ENCODE assay signal across 8 cellular contexts in genomic region chr9:97632992-97633858, GRCh38. TPM values are rescaled to one million over a fixed set of nuclear protein-coding genes. Genes with fewer than 3 reads are reported as not detected.
DNase-seq lines count a peak whose midpoint lies in the region; ATAC-seq, FAIRE-seq and TF ChIP-seq lines count a peak whose summit lies in the region.

Gene NCBP1, plus strand, starts transcription at chr9:97633821. Its CDS starts 61 bp downstream, at chr9:97633882.
Gene TSTD2, minus strand, starts transcription at chr9:97633368. Its CDS starts 5,806 bp downstream, at chr9:97627562.

- peak within 1 kb of the TSS; percentile 87 for H3K27ac ChIP-seq in OCI-LY3 (ENCODE audit: low read length)
- peak within 1 kb of the TSS; percentile 94 for H3K27ac ChIP-seq in endothelial cell of umbilical vein (ENCODE audit: insufficient read depth, low read depth, low read length)

- H3K4me3 ChIP-seq in OCI-LY3 (ENCODE audit: low read length) (peak within 1 kb of the TSS; percentile 88), endothelial cell of umbilical vein (replicated peaks in 1 of 3; ENCODE audit: insufficient read depth in 1 of 3, low read depth in 1 of 3, low read length in 3 of 3) (peak within 1 kb of the TSS; percentile 83 to 100 (median 99))

- TF ChIP-seq CTCF in OCI-LY3 (IDR thresholded peaks at IDR 0.05; ENCODE audit: low read depth, low read length) (no peak), endothelial cell of umbilical vein (IDR thresholded peaks at IDR 0.05; ENCODE audit: extremely low read depth in 1 of 2, insufficient read depth in 1 of 2, low read depth in 1 of 2, low read length in 2 of 2) (peak in 1 of 2 donors; percentile 12)

- H4K20me1 ChIP-seq in OCI-LY3 (ENCODE audit: insufficient read depth, low read length): peaks cover 15% of the 10 kb centered on the region
- H4K20me1 ChIP-seq in endothelial cell of umbilical vein (replicated peaks; ENCODE audit: control insufficient read depth, extremely low read depth, insufficient read depth, low read length): peaks cover 9% of the 10 kb centered on the region

- TF ChIP-seq POLR2A in endothelial cell of umbilical vein (IDR thresholded peaks at IDR 0.05; ENCODE audit: low read depth, low read length): peak; percentile 90

- H3K79me2 ChIP-seq in OCI-LY3 (ENCODE audit: low read length) (peaks cover 80% of the 10 kb centered on the region), endothelial cell of umbilical vein (ENCODE audit: control insufficient read depth, insufficient read depth, low read length) (peaks cover 68% of the 10 kb centered on the region)

- intact Hi-C loops in endothelial cell of umbilical vein (cut with micrococcal nuclease): loop anchor here (2.0 kb wide), 1 partner anchor 290 kb away; the partner anchor contains the start of gene TRMO

- DNase-seq in D341Med (ENCODE audit: low spot score): peak; percentile 95
- peak; percentile 87 for DNase-seq in HuH-7 (ENCODE audit: low spot score)
- peak; percentile 95 for DNase-seq in activated CD8-positive, alpha-beta memory T cell treated with anti-CD3 and anti-CD28 coated beads, Interleukin-2, amount 50 U/mL, for 48 hours
- peak; percentile 99 for DNase-seq in endothelial cell of umbilical vein (ENCODE audit: low read depth, low spot score)
- DNase-seq in middle frontal gyrus (ENCODE audit: extremely low spot score, low spot score): peak; percentile 94
- DNase-seq in stimulated activated CD8-positive, alpha-beta memory T cell treated with anti-CD3 and anti-CD28 coated beads, Interleukin-2, amount 100 ng/mL, for 48 hours (ENCODE audit: low read depth in 2 of 2): peak; percentile 87 to 92

- H3K36me3 ChIP-seq in OCI-LY3 (replicated peaks; ENCODE audit: low read depth, low read length): no peaks in the 10 kb centered on the region
- H3K36me3 ChIP-seq in endothelial cell of umbilical vein (ENCODE audit: control insufficient read depth in 2 of 2, extremely low read depth in 1 of 2, insufficient read depth in 2 of 2, low read length in 2 of 2): no peaks in the 10 kb centered on the region

- H3K9me3 ChIP-seq in OCI-LY3 (ENCODE audit: insufficient read depth, low read length): no peaks in the 10 kb centered on the region
- no peaks in the 10 kb centered on the region for H3K9me3 ChIP-seq in endothelial cell of umbilical vein (replicated peaks; ENCODE audit: control insufficient read depth, insufficient read depth, low read length)

- FAIRE-seq in endothelial cell of umbilical vein (lab: Jason Lieb, UNC): peak; percentile 88

- peak within 1 kb of the TSS; percentile 71 for H3K4me2 ChIP-seq in OCI-LY3 (ENCODE audit: low read length)
- H3K4me2 ChIP-seq in endothelial cell of umbilical vein (ENCODE audit: insufficient read depth, low read length): peak within 1 kb of the TSS; percentile 97

- peak within 1 kb of the TSS; percentile 72 for H2AFZ ChIP-seq in OCI-LY3 (ENCODE audit: low read depth, low read length)
- peak within 1 kb of the TSS; percentile 93 for H2AFZ ChIP-seq in endothelial cell of umbilical vein (ENCODE audit: low read depth, low read length)

- peak; percentile 78 for ATAC-seq in GM21515 (IDR thresholded peaks at IDR 0.05; ENCODE audit: unreplicated experiment)

- dilution Hi-C loops in endothelial cell of umbilical vein (cut with MboI; ENCODE audit: extremely low pct_ligation_motif_present, low sequenced_read_pairs): no loop called here

- BruUV-seq in endothelial cell of umbilical vein (replicated peaks; lab: Mats Ljungman, UMichigan): no TSS peak

- POLR2A ChIA-PET in endothelial cell of umbilical vein (lab: Charles Lee): interaction anchor here (0.6 to 1.6 kb wide), 7 partner anchors 11 to 623 kb away, joined by 3 to 6 read pairs (median 5); no protein-coding TSS in a partner anchor

- no peaks in the 10 kb centered on the region for H3K9me1 ChIP-seq in endothelial cell of umbilical vein (replicated peaks; ENCODE audit: control insufficient read depth, extremely low read depth, insufficient read depth, low read length)

- H3K4me1 ChIP-seq in OCI-LY3 (ENCODE audit: low read length) (peaks cover 32% of the 10 kb centered on the region), endothelial cell of umbilical vein (ENCODE audit: control insufficient read depth, extremely low read depth, insufficient read depth, low read length) (peaks cover 28% of the 10 kb centered on the region)

- H3K27me3 ChIP-seq in OCI-LY3 (ENCODE audit: low read depth, low read length) (no peaks in the 10 kb centered on the region), endothelial cell of umbilical vein (ENCODE audit: control insufficient read depth in 2 of 2, insufficient read depth in 2 of 2, low read length in 2 of 2) (no peaks in the 10 kb centered on the region)

- H3K9ac ChIP-seq in OCI-LY3 (ENCODE audit: low read length): peak within 1 kb of the TSS; percentile 85
- peak within 1 kb of the TSS; percentile 100 for H3K9ac ChIP-seq in endothelial cell of umbilical vein (replicated peaks; ENCODE audit: extremely low read depth, insufficient read depth, low read length)

- CTCF ChIA-PET in endothelial cell of umbilical vein (lab: Charles Lee): interaction anchor here (0.7 to 3.3 kb wide), 8 partner anchors 12 to 257 kb away, joined by 3 to 26 read pairs (median 4); partner anchors contain the start of gene TDRD7

TF ChIP-seq in endothelial cell of umbilical vein, 7 proteins besides CTCF, POLR2A, EP300 and RAD21:
- TF ChIP-seq EZH2 (IDR thresholded peaks at IDR 0.05; ENCODE audit: borderline replicate concordance, low read depth, low read length, severe bottlenecking) (no peak), MYC (IDR thresholded peaks at IDR 0.05; ENCODE audit: low read depth, low read length) (no peak), MAX (IDR thresholded peaks at IDR 0.05; ENCODE audit: insufficient read depth, insufficient read length) (peak; percentile 83), GATA2 (IDR thresholded peaks at IDR 0.05; ENCODE audit: insufficient read depth, insufficient read length, low read depth, low read length) (no peak), POLR2AphosphoS5 (IDR thresholded peaks at IDR 0.05; ENCODE audit: insufficient read depth, low read depth, low read length) (peak; percentile 90), FOS (IDR thresholded peaks at IDR 0.05; ENCODE audit: borderline replicate concordance, insufficient read depth, low read length) (no peak), JUN (IDR thresholded peaks at IDR 0.05; ENCODE audit: borderline replicate concordance, insufficient read depth, insufficient read length, low read depth) (peak; percentile 17)

RNA-seq across cellular contexts. Expression of gene NCBP1, which starts in this region (rescaled TPM):
- 42.8 and 45.3 TPM in 2 replicates for total RNA-seq in endothelial cell of umbilical vein
- polyA plus RNA-seq in endothelial cell of umbilical vein: 8.8 and 10.9 TPM in 2 replicates
- 13.3 and 14.1 TPM in 2 replicates for polyA plus RNA-seq in endothelial cell of umbilical vein (2011; cell fraction: cytosol; rRNA removed)
- polyA plus RNA-seq in endothelial cell of umbilical vein (2011; cell fraction: nucleus; rRNA removed): 33.8 and 51.3 TPM in 2 replicates
- 34.6 and 43.2 TPM in 2 replicates for polyA plus RNA-seq in endothelial cell of umbilical vein (2012)
- 25.0 and 26.2 TPM in 2 replicates for polyA minus RNA-seq in endothelial cell of umbilical vein
- 25.6 TPM for polyA minus RNA-seq in endothelial cell of umbilical vein (2011; cell fraction: cytosol; rRNA and poly(A)+ RNA removed)
- 41.5 and 49.1 TPM in 2 replicates for polyA minus RNA-seq in endothelial cell of umbilical vein (2011; cell fraction: nucleus; rRNA and poly(A)+ RNA removed)

RNA-seq across cellular contexts. Expression of gene TSTD2, which starts in this region (rescaled TPM):
- 15.1 and 15.9 TPM in 2 replicates for total RNA-seq in endothelial cell of umbilical vein
- 13.5 and 13.7 TPM in 2 replicates for polyA plus RNA-seq in endothelial cell of umbilical vein
- polyA plus RNA-seq in endothelial cell of umbilical vein (2011; cell fraction: cytosol; rRNA removed): 9.5 and 9.8 TPM in 2 replicates
- 46.7 and 54.3 TPM in 2 replicates for polyA plus RNA-seq in endothelial cell of umbilical vein (2011; cell fraction: nucleus; rRNA removed)
- 9.9 and 10.9 TPM in 2 replicates for polyA plus RNA-seq in endothelial cell of umbilical vein (2012)
- polyA minus RNA-seq in endothelial cell of umbilical vein: 19.7 and 31.5 TPM in 2 replicates
- 12.0 TPM for polyA minus RNA-seq in endothelial cell of umbilical vein (2011; cell fraction: cytosol; rRNA and poly(A)+ RNA removed)
- polyA minus RNA-seq in endothelial cell of umbilical vein (2011; cell fraction: nucleus; rRNA and poly(A)+ RNA removed): 24.2 and 32.5 TPM in 2 replicates

Comparison
In these comparisons a context has a peak if more than half of its experiments do, and no peak if none do; other contexts are left out.
1. Peak in every context shown above with its lines: DNase-seq, ATAC-seq, H3K4me3 ChIP-seq and H3K27ac ChIP-seq.